Comparison of ENCODE assay signal across 9 cellular contexts in genomic region chr2:42089340-42089925, GRCh38. TPM values are rescaled to one million over a fixed set of nuclear protein-coding genes. Genes with fewer than 3 reads are reported as not detected.
DNase-seq lines count a peak whose midpoint lies in the region; ATAC-seq, FAIRE-seq and TF ChIP-seq lines count a peak whose summit lies in the region.
"Had no signal": no experiment of that assay in that cellular context is flagged by ENCODE, and none has a peak within 500 bp of the region (broad histone marks: within the 10 kb centered on the region; RNA-seq: fewer than 3 reads in every experiment).

No MANE protein-coding gene starts in this region.

- H3K79me2 ChIP-seq in keratinocyte (ENCODE audit: control insufficient read depth, insufficient read depth, low read length): no peaks in the 10 kb centered on the region

- dilution Hi-C loops in keratinocyte (cut with MboI; ENCODE audit: extremely low pct_ligation_motif_present, low sequenced_read_pairs): loop anchor here (25.0 kb wide), 1 partner anchor 227 kb away; no protein-coding TSS in a partner anchor

- no peaks in the 10 kb centered on the region for H4K20me1 ChIP-seq in keratinocyte (ENCODE audit: control insufficient read depth, extremely low read depth, insufficient read depth, low read length)

- CTCF ChIA-PET in CD8-positive, alpha-beta memory T cell (lab: Charles Lee): interaction anchor here (1.0 to 10.3 kb wide), 4 partner anchors 107 to 248 kb away, joined by 3 to 185 read pairs (median 17); no protein-coding TSS in a partner anchor

- in situ Hi-C loops in SK-MEL-5 (cut with HindIII; ENCODE audit: low pct_unique_long_range_greater_than_20kb, low sequenced_read_pairs): loop anchor here (10.0 kb wide), 1 partner anchor 235 kb away; no protein-coding TSS in a partner anchor

- peaks cover 10 to 31% (median 26%) of the 10 kb centered on the region in 3 donors for H3K4me1 Mint-ChIP-seq in CD8-positive, alpha-beta memory T cell

- peak; percentile 50 to 70 (median 67) for TF ChIP-seq CTCF in ascending aorta (IDR thresholded peaks at IDR 0.05)
- TF ChIP-seq CTCF in keratinocyte (optimal IDR thresholded peaks at IDR 0.05 in 1 of 3, IDR thresholded peaks at IDR 0.05 in 1 of 3, conservative IDR thresholded peaks at IDR 0.05 in 1 of 3; ENCODE audit: extremely low read depth in 1 of 3, insufficient read depth in 2 of 3, low read length in 3 of 3): peak; percentile 56 to 80 (median 76)

- H3K4me3 Mint-ChIP-seq in CD8-positive, alpha-beta memory T cell: no peak overlapping the region

- H3K4me1 ChIP-seq in CD8-positive, alpha-beta memory T cell (ENCODE audit: insufficient read depth, low read length): no peaks in the 10 kb centered on the region
- peaks cover 0 to 3% of the 10 kb centered on the region in 2 donors for H3K4me1 ChIP-seq in ascending aorta
- H3K4me1 ChIP-seq in keratinocyte (ENCODE audit: control insufficient read depth, extremely low read depth, insufficient read depth, low read length): peaks cover 15% of the 10 kb centered on the region

- no peaks in the 10 kb centered on the region for H3K9me3 ChIP-seq in CD8-positive, alpha-beta memory T cell (ENCODE audit: low read length)
- H3K9me3 ChIP-seq in ascending aorta (no peaks in the 10 kb centered on the region), keratinocyte (ENCODE audit: control insufficient read depth, low read depth, low read length) (no peaks in the 10 kb centered on the region)
- H3K9me3 ChIP-seq: SJSA1 had no signal

- ATAC-seq in GM19467 (IDR thresholded peaks at IDR 0.05; ENCODE audit: unreplicated experiment): peak; percentile 65
- ATAC-seq in HG03460 (IDR thresholded peaks at IDR 0.05; ENCODE audit: unreplicated experiment): peak; percentile 90

- H2AFZ ChIP-seq in keratinocyte (ENCODE audit: control insufficient read depth, low read length): no peak overlapping the region

- peaks cover 0 to 2% (median 0%) of the 10 kb centered on the region in 5 donors for H3K9me3 Mint-ChIP-seq in CD8-positive, alpha-beta memory T cell

- no peak overlapping the region for H3K4me3 ChIP-seq in CD8-positive, alpha-beta memory T cell (ENCODE audit: low read length)
- H3K4me3 ChIP-seq in ascending aorta (no peak overlapping the region), keratinocyte (ENCODE audit: control insufficient read depth in 2 of 3, extremely low read depth in 1 of 3, insufficient read depth in 2 of 3, low read depth in 1 of 3, low read length in 3 of 3) (no peak overlapping the region)
- H3K4me3 ChIP-seq: SJSA1 had no signal

- no peak for FAIRE-seq in keratinocyte (lab: Jason Lieb, UNC)

- H3K27me3 Mint-ChIP-seq in CD8-positive, alpha-beta memory T cell: peaks cover 6 to 16% of the 10 kb centered on the region in 2 donors

- H3K36me3 Mint-ChIP-seq in CD8-positive, alpha-beta memory T cell: no peaks in the 10 kb centered on the region

- H3K4me2 ChIP-seq in keratinocyte (ENCODE audit: control insufficient read depth, extremely low read depth, insufficient read depth, low read depth, low read length): no peak overlapping the region

- no peaks in the 10 kb centered on the region for H3K36me3 ChIP-seq in CD8-positive, alpha-beta memory T cell (ENCODE audit: insufficient read depth, low read length)
- H3K36me3 ChIP-seq in ascending aorta (no peaks in the 10 kb centered on the region), keratinocyte (ENCODE audit: control insufficient read depth in 2 of 2, extremely low read depth in 1 of 2, insufficient read depth in 2 of 2, low read length in 2 of 2) (no peaks in the 10 kb centered on the region)
- H3K36me3 ChIP-seq: SJSA1 had no signal

- H3K27ac ChIP-seq in CD8-positive, alpha-beta memory T cell (ENCODE audit: low read depth, low read length): no peak overlapping the region
- H3K27ac ChIP-seq in ascending aorta (no peak overlapping the region), keratinocyte (ENCODE audit: control insufficient read depth, insufficient read depth, low read length) (no peak overlapping the region)
- H3K27ac ChIP-seq: SJSA1 had no signal

- H3K27me3 ChIP-seq in CD8-positive, alpha-beta memory T cell (ENCODE audit: insufficient read depth, low read length, poor library complexity, severe bottlenecking): no peaks in the 10 kb centered on the region
- H3K27me3 ChIP-seq in ascending aorta (no peaks in the 10 kb centered on the region), keratinocyte (ENCODE audit: control insufficient read depth, extremely low read depth, insufficient read depth, low read length) (no peaks in the 10 kb centered on the region)
- H3K27me3 ChIP-seq: SJSA1 had no signal

- peak in 4 of 5 donors; percentile 55 to 75 (median 66) for DNase-seq in CD8-positive, alpha-beta memory T cell
- DNase-seq in SK-MEL-5 (ENCODE audit: low read depth, low spot score): peak; percentile 85
- peak in 1 of 2 donors; percentile 83 for DNase-seq in ascending aorta (ENCODE audit: low spot score in 2 of 2)
- no peak for DNase-seq in keratinocyte (ENCODE audit: low read depth, low spot score)
- peak in 5 of 6 experiments; percentile 18 to 61 (median 50) for DNase-seq in stimulated activated naive CD4-positive, alpha-beta T cell (lab: John Stamatoyannopoulos, UW)
- DNase-seq in NCI-H1436 treated with DMSO at 0.1 percent for 48 hours (lab: John Stamatoyannopoulos, UW): no peak

- H3K27ac Mint-ChIP-seq in CD8-positive, alpha-beta memory T cell: peak overlapping the region in 1 of 8 donors; percentile 3

- POLR2A ChIA-PET in CD8-positive, alpha-beta memory T cell (lab: Charles Lee): interaction anchor here (0.5 kb wide), 1 partner anchor 189 kb away, joined by 4 read pairs; no protein-coding TSS in a partner anchor

- no peaks in the 10 kb centered on the region for H3K9me1 ChIP-seq in keratinocyte (ENCODE audit: control insufficient read depth, extremely low read depth, insufficient read depth, low read length)

- intact Hi-C loops in ascending aorta (cut with DNase I): no loop called here

- no peak overlapping the region for H3K9ac ChIP-seq in keratinocyte (ENCODE audit: control insufficient read depth, extremely low read depth, insufficient read depth, low read length)

RNA-seq across cellular contexts. Expression of gene PKDCC, which starts 41.6 kb away (rescaled TPM):
- under 1 TPM in 1 of 2 experiments, not detected in 1; 0.28 TPM for total RNA-seq in CD8-positive, alpha-beta memory T cell
- 0.78 TPM for polyA plus RNA-seq in CD8-positive, alpha-beta memory T cell
- 12.2 and 15.1 TPM in 2 replicates for total RNA-seq in SK-MEL-5 (2014; rRNA removed; shearing (Covaris generic))
- polyA plus RNA-seq in SK-MEL-5 (2015; cell fraction: cytosol; rRNA removed): 11.6 and 12.2 TPM in 2 replicates
- 89.0 and 103 TPM in 2 replicates for polyA plus RNA-seq in SK-MEL-5 (2015; cell fraction: nucleus; rRNA removed)
- 210 TPM for total RNA-seq in ascending aorta
- polyA plus RNA-seq in keratinocyte: 0.05 to 0.12 TPM in 2 of 3 replicates, not detected in the other
- polyA plus RNA-seq in keratinocyte (2011; ENCODE audit: low read depth): not detected
- polyA plus RNA-seq in keratinocyte (2011; cell fraction: cytosol; rRNA removed): not detected in 2 replicates
- 0.13 and 0.20 TPM in 2 replicates for polyA plus RNA-seq in keratinocyte (2011; cell fraction: nucleus; rRNA removed)
- polyA plus RNA-seq in keratinocyte (2012; ENCODE audit: low replicate concordance): not detected in 2 replicates
- polyA minus RNA-seq in keratinocyte: not detected in 3 replicates
- not detected for polyA minus RNA-seq in keratinocyte (2011; cell fraction: cytosol; rRNA and poly(A)+ RNA removed)
- 0.63 TPM in 1 of 2 replicates, not detected in the other for polyA minus RNA-seq in keratinocyte (2011; cell fraction: nucleus; rRNA and poly(A)+ RNA removed)

Comparison
In these comparisons a context has a peak if more than half of its experiments do, and no peak if none do; other contexts are left out.
1. DNase-seq: peak in CD8-positive, alpha-beta memory T cell (4 of 5), SK-MEL-5 (single experiment) and stimulated activated naive CD4-positive, alpha-beta T cell (5 of 6); none in keratinocyte (single experiment) and NCI-H1436 treated with DMSO at 0.1 percent for 48 hours (single experiment).
2. RNA of gene PKDCC, which starts 41.6 kb away (total RNA-seq): 210 TPM in ascending aorta (single experiment); 12.2 to 15.1 TPM in SK-MEL-5 and 0.28 TPM in CD8-positive, alpha-beta memory T cell; every median in the first group is over 10 times any median in the second.